ENCODE assay signal across 28 cellular contexts in the genomic region with DNA sequence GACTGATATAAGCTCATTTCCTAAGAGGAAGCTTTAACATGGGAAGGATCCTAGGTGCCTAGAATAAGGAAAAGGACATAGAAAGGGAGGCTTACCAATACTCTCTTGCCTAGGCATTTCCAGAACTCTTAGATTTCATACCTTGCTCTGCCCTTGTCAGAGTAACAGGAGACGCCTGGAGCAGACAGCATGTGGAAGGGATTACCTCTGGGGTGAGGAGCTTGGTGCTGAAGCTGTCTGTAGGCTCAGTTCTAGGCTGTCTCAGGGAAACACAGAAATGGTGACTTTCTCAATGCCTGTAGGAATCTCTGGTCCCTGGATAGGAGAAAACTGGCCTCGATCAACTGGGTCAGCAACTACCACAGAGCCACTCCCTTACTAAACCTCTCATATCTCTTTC.
"Had no signal": no experiment of that assay in that cellular context is flagged by ENCODE, and none has a peak within 500 bp of the region (broad histone marks: within the 10 kb centered on the region; RNA-seq: fewer than 3 reads in every experiment).

No MANE protein-coding gene starts in this region.

- H3K4me2 ChIP-seq: hepatocyte, smooth muscle cell had no signal

- H3K79me2 ChIP-seq: hepatocyte, parathyroid adenoma had no signal

- H3K4me3 Mint-ChIP-seq: dendritic cell treated with granulocyte-macrophage colony-stimulating factor and Interleukin-4, amounts not matched to agents 40 ng/mL and 50 ng/mL, for 4 days; endodermal cell; naive thymus-derived CD8-positive, alpha-beta T cell; stimulated activated effector memory CD8-positive, alpha-beta T cell treated with anti-CD3 and anti-CD28 coated beads, Interleukin-12 subunit alpha, Interleukin-12 subunit beta, amount 100 ng/mL, for 72 hours had no signal

- H3K4me1 ChIP-seq: colonic mucosa, esophagus muscularis mucosa, foreskin keratinocyte, gastroesophageal sphincter, heart left ventricle, left ventricle myocardium inferior, lower lobe of right lung, parathyroid adenoma, right atrium auricular region, thyroid gland, vagina had no signal

- H3K27me3 ChIP-seq: colonic mucosa, esophagus muscularis mucosa, foreskin keratinocyte, gastroesophageal sphincter, heart left ventricle, neutrophil, right atrium auricular region, thyroid gland, vagina had no signal

- H3K9me3 Mint-ChIP-seq: dendritic cell treated with granulocyte-macrophage colony-stimulating factor and Interleukin-4, amounts not matched to agents 40 ng/mL and 50 ng/mL, for 4 days; endodermal cell; stimulated activated effector memory CD8-positive, alpha-beta T cell treated with anti-CD3 and anti-CD28 coated beads, Interleukin-12 subunit alpha, Interleukin-12 subunit beta, amount 100 ng/mL, for 72 hours had no signal

- H2AFZ ChIP-seq: hepatocyte, parathyroid adenoma had no signal

- H3K27me3 Mint-ChIP-seq: dendritic cell treated with granulocyte-macrophage colony-stimulating factor and Interleukin-4, amounts not matched to agents 40 ng/mL and 50 ng/mL, for 4 days had no signal

- H3K9ac ChIP-seq: parathyroid adenoma had no signal

- H3K27ac Mint-ChIP-seq: dendritic cell treated with granulocyte-macrophage colony-stimulating factor and Interleukin-4, amounts not matched to agents 40 ng/mL and 50 ng/mL, for 4 days; endodermal cell; naive thymus-derived CD8-positive, alpha-beta T cell; progenitor cell of endocrine pancreas; stimulated activated effector memory CD8-positive, alpha-beta T cell treated with anti-CD3 and anti-CD28 coated beads, Interleukin-12 subunit alpha, Interleukin-12 subunit beta, amount 100 ng/mL, for 72 hours had no signal

- H3K27ac ChIP-seq: colonic mucosa, esophagus muscularis mucosa, foreskin keratinocyte, gastroesophageal sphincter, heart left ventricle, hepatocyte, left ventricle myocardium inferior, lower lobe of right lung, neutrophil, parathyroid adenoma, right atrium auricular region, stomach, thyroid gland, vagina had no signal

- FAIRE-seq: islet of Langerhans had no signal

- H3K9me3 ChIP-seq: colonic mucosa, esophagus muscularis mucosa, gastroesophageal sphincter, heart left ventricle, left ventricle myocardium inferior, lower lobe of right lung, neutrophil, right atrium auricular region, stomach, thyroid gland, vagina had no signal

- H3K4me3 ChIP-seq: colonic mucosa, esophagus muscularis mucosa, gastroesophageal sphincter, heart left ventricle, hepatocyte, left ventricle myocardium inferior, lower lobe of right lung, right atrium auricular region, smooth muscle cell, stomach, thyroid gland, vagina had no signal

- DNase-seq: colonic mucosa; effector CD8-positive, alpha-beta T cell; endodermal cell; foreskin keratinocyte; heart left ventricle; left cardiac atrium; left ventricle myocardium inferior; lower lobe of right lung; naive thymus-derived CD8-positive, alpha-beta T cell; stimulated activated CD4-positive, alpha-beta T cell treated with anti-CD3 and anti-CD28 coated beads, Interleukin-12 subunit alpha, Interleukin-12 subunit beta, amount 100 ng/mL, for 4 hours; stimulated activated CD4-positive, alpha-beta T cell treated with anti-CD3 and anti-CD28 coated beads, Interleukin-1b, Interleukin-23, amount 100 ng/mL, for 48 hours; stimulated activated CD4-positive, alpha-beta T cell treated with anti-CD3 and anti-CD28 coated beads, Interleukin-4, amount 100 ng/mL, for 1 hour; stimulated activated naive CD4-positive, alpha-beta T cell treated with Interleukin-2 at 50 U/mL for 16 hours; stomach; thyroid gland; trophoblast cell had no signal

- H3K36me3 ChIP-seq: colonic mucosa, esophagus muscularis mucosa, gastroesophageal sphincter, heart left ventricle, left ventricle myocardium inferior, lower lobe of right lung, neutrophil, right atrium auricular region, stomach, thyroid gland, vagina had no signal

- H3K36me3 Mint-ChIP-seq: naive thymus-derived CD8-positive, alpha-beta T cell; stimulated activated effector memory CD8-positive, alpha-beta T cell treated with anti-CD3 and anti-CD28 coated beads, Interleukin-12 subunit alpha, Interleukin-12 subunit beta, amount 100 ng/mL, for 72 hours had no signal

- H3K4me1 Mint-ChIP-seq: naive thymus-derived CD8-positive, alpha-beta T cell; stimulated activated effector memory CD8-positive, alpha-beta T cell treated with anti-CD3 and anti-CD28 coated beads, Interleukin-12 subunit alpha, Interleukin-12 subunit beta, amount 100 ng/mL, for 72 hours had no signal
